Comparison of ENCODE assay signal across 19 cellular contexts in genomic region chr10:34713875-34714274, GRCh38.
DNase-seq lines count a peak whose midpoint lies in the region; ATAC-seq, FAIRE-seq and TF ChIP-seq lines count a peak whose summit lies in the region.
"Had no signal": no experiment of that assay in that cellular context is flagged by ENCODE, and none has a peak within 500 bp of the region (broad histone marks: within the 10 kb centered on the region; RNA-seq: fewer than 3 reads in every experiment).

No MANE protein-coding gene starts in this region.

- peaks cover 5% of the 10 kb centered on the region for H4K20me1 ChIP-seq in hepatocyte (ENCODE audit: insufficient read depth, poor library complexity, severe bottlenecking)

- H2AFZ ChIP-seq in hepatocyte: no peak overlapping the region

- no peak for ATAC-seq in GM21619 (IDR thresholded peaks at IDR 0.05; ENCODE audit: unreplicated experiment)

- intact Hi-C loops in MCF 10A (cut with micrococcal nuclease) (no loop called here), breast epithelium (cut with DNase I; ENCODE audit: low total_unique reads) (no loop called here), vagina (cut with DNase I) (no loop called here)

- no peaks in the 10 kb centered on the region for H3K36me3 ChIP-seq in breast epithelium
- H3K36me3 ChIP-seq in adipocyte (ENCODE audit: control insufficient read depth, insufficient read depth, low read length, severe bottlenecking): no peaks in the 10 kb centered on the region
- no peaks in the 10 kb centered on the region for H3K36me3 ChIP-seq in hepatocyte (replicated peaks; ENCODE audit: insufficient read depth, low read depth)
- H3K36me3 ChIP-seq in HAP-1 (replicated peaks): no peaks in the 10 kb centered on the region
- H3K36me3 ChIP-seq in vagina: no peaks in the 10 kb centered on the region
- H3K36me3 ChIP-seq: cardiac muscle cell, tibial nerve had no signal

- peak overlapping the region in 1 of 2 donors; percentile 60 for H3K27ac ChIP-seq in breast epithelium
- peak overlapping the region; percentile 18 for H3K27ac ChIP-seq in hepatocyte
- no peak overlapping the region for H3K27ac ChIP-seq in vagina
- H3K27ac ChIP-seq: cardiac muscle cell, tibial nerve had no signal

- DNase-seq in MCF 10A (ENCODE audit: unreplicated experiment) (no peak), breast epithelium (ENCODE audit: low spot score in 2 of 2) (no peak), adipocyte (ENCODE audit: low read depth) (peak; percentile 47), hepatocyte (ENCODE audit: low spot score) (no peak), HAP-1 (ENCODE audit: low spot score in 2 of 2) (no peak), vagina (ENCODE audit: extremely low spot score in 2 of 2) (no peak), frontal cortex (ENCODE audit: low spot score in 2 of 2) (no peak)
- DNase-seq: 8988T; activated CD4-positive, alpha-beta T cell treated with anti-CD3 and anti-CD28 coated beads for 1 hour; activated naive CD4-positive, alpha-beta T cell; CD8-positive, alpha-beta memory T cell; effector memory CD4-positive, alpha-beta T cell; GF-D8; NCI-H1092 treated with DMSO at 0.1 percent for 48 hours; occipital lobe; Right ventricle myocardium superior had no signal

- H3K4me1 Mint-ChIP-seq in MCF 10A (ENCODE audit: insufficient read depth, unreplicated experiment): peaks cover 35% of the 10 kb centered on the region
- H3K4me1 Mint-ChIP-seq: CD8-positive, alpha-beta memory T cell had no signal

- no peak overlapping the region for H3K9ac ChIP-seq in adipocyte (ENCODE audit: low read length)

- H3K4me2 ChIP-seq in hepatocyte: peak overlapping the region; percentile 28

- TF ChIP-seq CTCF in MCF 10A (IDR thresholded peaks at IDR 0.05; ENCODE audit: unreplicated experiment) (no peak), breast epithelium (IDR thresholded peaks at IDR 0.05) (no peak), hepatocyte (IDR thresholded peaks at IDR 0.05; ENCODE audit: poor library complexity) (no peak), vagina (IDR thresholded peaks at IDR 0.05) (no peak)

- POLR2A ChIA-PET in MCF 10A (lab: Yijun Ruan, JAX): interaction anchor here (0.9 to 1.2 kb wide), 3 partner anchors 10 to 48 kb away, joined by 3 to 4 read pairs (median 3); no protein-coding TSS in a partner anchor

- H3K4me1 ChIP-seq in breast epithelium (peaks cover 0 to 3% of the 10 kb centered on the region in 2 donors), adipocyte (ENCODE audit: control insufficient read depth, insufficient read depth, low read length) (peaks cover 24% of the 10 kb centered on the region), hepatocyte (ENCODE audit: insufficient read depth) (peaks cover 38% of the 10 kb centered on the region), HAP-1 (0 out of 2 replicates have a peak, but pooled peaks cover 2% of the 10 kb centered on the region), vagina (peaks cover 76% of the 10 kb centered on the region)

- BruUV-seq in MCF 10A (replicated peaks; lab: Mats Ljungman, UMichigan): no TSS peak

- H3K27me3 Mint-ChIP-seq in MCF 10A (ENCODE audit: insufficient read depth, unreplicated experiment): no peaks in the 10 kb centered on the region

- H3K9me3 ChIP-seq in breast epithelium (no peaks in the 10 kb centered on the region), adipocyte (ENCODE audit: control insufficient read depth, low read length) (no peaks in the 10 kb centered on the region), hepatocyte (ENCODE audit: low read depth) (no peaks in the 10 kb centered on the region), HAP-1 (no peaks in the 10 kb centered on the region), vagina (no peaks in the 10 kb centered on the region)
- H3K9me3 ChIP-seq: tibial nerve had no signal

- H3K9me3 Mint-ChIP-seq in MCF 10A (ENCODE audit: unreplicated experiment): no peaks in the 10 kb centered on the region
- H3K9me3 Mint-ChIP-seq: CD8-positive, alpha-beta memory T cell had no signal

- CTCF ChIA-PET in MCF 10A (lab: Yijun Ruan, JAX): interaction anchor here (0.7 to 1.6 kb wide), 3 partner anchors 9 to 33 kb away, joined by 3 to 5 read pairs (median 5); no protein-coding TSS in a partner anchor

- H3K4me3 Mint-ChIP-seq in MCF 10A (ENCODE audit: unreplicated experiment): no peak overlapping the region
- H3K4me3 Mint-ChIP-seq: CD8-positive, alpha-beta memory T cell had no signal

- peaks cover 96% of the 10 kb centered on the region for H3K79me2 ChIP-seq in hepatocyte

- H3K27ac Mint-ChIP-seq in MCF 10A (ENCODE audit: low read depth, unreplicated experiment): peak overlapping the region; percentile 60
- H3K27ac Mint-ChIP-seq: CD8-positive, alpha-beta memory T cell had no signal

- H3K9me2 ChIP-seq in hepatocyte (replicated peaks; ENCODE audit: insufficient read depth): no peaks in the 10 kb centered on the region

- no peak for FAIRE-seq in frontal cortex (lab: Jason Lieb, UNC)

- H3K36me3 Mint-ChIP-seq in MCF 10A (ENCODE audit: insufficient read depth, unreplicated experiment): no peaks in the 10 kb centered on the region
- H3K36me3 Mint-ChIP-seq: CD8-positive, alpha-beta memory T cell had no signal

- in situ Hi-C loops in HAP-1 (cut with MboI; ENCODE audit: low sequenced_read_pairs): no loop called here

- 14% methylated on average over 1 of the region's 1 CpG for WGBS in hepatocyte (ENCODE audit: low lambda C conversion rate, missing lambda C conversion rate)

- H3K4me3 ChIP-seq in breast epithelium (no peak overlapping the region), adipocyte (ENCODE audit: low read length) (no peak overlapping the region), hepatocyte (no peak overlapping the region), HAP-1 (no peak overlapping the region), vagina (no peak overlapping the region)
- H3K4me3 ChIP-seq: cardiac muscle cell, tibial nerve had no signal

- no peak for TF ChIP-seq POLR2A in breast epithelium (IDR thresholded peaks at IDR 0.05)
- no peak for TF ChIP-seq POLR2A in vagina (IDR thresholded peaks at IDR 0.05)

- H3K27me3 ChIP-seq in breast epithelium (no peaks in the 10 kb centered on the region), adipocyte (replicated peaks; ENCODE audit: control insufficient read depth, insufficient read depth, low read length) (no peaks in the 10 kb centered on the region), hepatocyte (no peaks in the 10 kb centered on the region), HAP-1 (ENCODE audit: low read depth) (no peaks in the 10 kb centered on the region), vagina (no peaks in the 10 kb centered on the region)
- H3K27me3 ChIP-seq: cardiac muscle cell, tibial nerve had no signal
